ENCODE assay signal across 9 cellular contexts in the genomic region with DNA sequence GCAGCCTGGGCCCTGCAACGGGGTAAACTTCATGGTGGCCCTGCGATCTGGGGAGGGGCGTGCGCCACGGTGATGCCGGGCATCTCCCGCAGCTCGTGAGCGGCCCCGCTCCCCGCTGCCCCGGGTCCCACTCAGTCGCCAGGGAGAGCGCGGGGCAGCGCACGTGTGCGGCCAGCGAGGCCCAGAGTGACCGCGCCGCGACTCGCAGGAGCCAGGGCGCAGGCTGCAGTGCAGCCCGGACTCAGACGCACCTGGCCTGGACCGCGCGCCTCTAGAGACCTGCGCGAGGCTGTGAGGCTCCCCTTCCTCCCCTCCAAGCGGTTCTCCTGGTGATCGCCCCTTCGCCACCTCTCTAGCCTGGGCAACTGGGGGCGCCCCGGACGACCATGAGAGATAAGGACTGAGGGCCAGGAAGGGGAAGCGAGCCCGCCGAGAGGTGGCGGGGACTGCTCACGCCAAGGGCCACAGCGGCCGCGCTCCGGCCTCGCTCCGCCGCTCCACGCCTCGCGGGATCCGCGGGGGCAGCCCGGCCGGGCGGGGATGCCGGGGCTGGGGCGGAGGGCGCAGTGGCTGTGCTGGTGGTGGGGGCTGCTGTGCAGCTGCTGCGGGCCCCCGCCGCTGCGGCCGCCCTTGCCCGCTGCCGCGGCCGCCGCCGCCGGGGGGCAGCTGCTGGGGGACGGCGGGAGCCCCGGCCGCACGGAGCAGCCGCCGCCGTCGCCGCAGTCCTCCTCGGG. TPM values are rescaled to one million over a fixed set of nuclear protein-coding genes. Genes with fewer than 3 reads are reported as not detected.
DNase-seq lines count a peak whose midpoint lies in the region; ATAC-seq and TF ChIP-seq lines count a peak whose summit lies in the region.
"Had no signal": no experiment of that assay in that cellular context is flagged by ENCODE, and none has a peak within 500 bp of the region (broad histone marks: within the 10 kb centered on the region; RNA-seq: fewer than 3 reads in every experiment).

No MANE protein-coding gene starts in this region.

- no peaks in the 10 kb centered on the region for H4K20me1 ChIP-seq in osteoblast (ENCODE audit: insufficient read depth, low read length)

- ATAC-seq in HG02588 (IDR thresholded peaks at IDR 0.05; ENCODE audit: unreplicated experiment) = peak; percentile 18

- DNase-seq in NCI-H2081 (lab: John Stamatoyannopoulos, UW) (peak; percentile 21 to 23), NCI-H2081 treated with DMSO at 0.1 percent for 48 hours (lab: John Stamatoyannopoulos, UW) (no peak), SK-N-MC (ENCODE audit: low read depth, low spot score) (no peak), fibroblast of pulmonary artery (ENCODE audit: low read depth) (no peak), osteoblast (ENCODE audit: insufficient read length, low spot score, missing footprints) (peak; percentile 89), anterior cingulate cortex (lab: John Stamatoyannopoulos, UW) (no peak), NCI-H1436 (lab: John Stamatoyannopoulos, UW) (no peak)
- DNase-seq: DND-41 had no signal

- H3K4me1 ChIP-seq in osteoblast (ENCODE audit: insufficient read depth, low read length) = peaks cover 40% of the 10 kb centered on the region

- H3K4me3 ChIP-seq in SK-N-MC = peak overlapping the region; percentile 88
- H3K4me3 ChIP-seq in fibroblast of pulmonary artery (replicated peaks; ENCODE audit: low read depth, low read length) = peak overlapping the region; percentile 86
- H3K4me3 ChIP-seq in osteoblast (ENCODE audit: insufficient read depth, low read length) = peak overlapping the region; percentile 74

- H3K27ac ChIP-seq in SK-N-MC (no peak overlapping the region), osteoblast (ENCODE audit: low read depth, low read length) (no peak overlapping the region)

- H3K4me2 ChIP-seq in osteoblast (ENCODE audit: insufficient read depth, low read length) = peak overlapping the region; percentile 87

- H3K79me2 ChIP-seq in osteoblast (ENCODE audit: insufficient read depth, low read length) = no peaks in the 10 kb centered on the region

- H3K9me3 ChIP-seq in SK-N-MC (ENCODE audit: low read depth, low read length) (no peaks in the 10 kb centered on the region), osteoblast (ENCODE audit: low read depth, low read length) (no peaks in the 10 kb centered on the region)

- H3K36me3 ChIP-seq in SK-N-MC (ENCODE audit: insufficient read depth, low read length) = no peaks in the 10 kb centered on the region
- no peaks in the 10 kb centered on the region for H3K36me3 ChIP-seq in osteoblast (ENCODE audit: insufficient read depth, low read length)

- H3K27me3 ChIP-seq in osteoblast (ENCODE audit: insufficient read depth, low read length) = peaks cover 18% of the 10 kb centered on the region

- H3K9ac ChIP-seq in SK-N-MC (ENCODE audit: insufficient read length) = no peak overlapping the region

- H2AFZ ChIP-seq in osteoblast (ENCODE audit: low read length) = peak overlapping the region; percentile 64

- TF ChIP-seq CTCF in fibroblast of pulmonary artery (IDR thresholded peaks at IDR 0.05; ENCODE audit: low read length, missing control alignments) (no peak), osteoblast (IDR thresholded peaks at IDR 0.05; ENCODE audit: extremely low read depth, low read depth, low read length) (no peak)

RNA-seq across cellular contexts. Expression of a gene that starts 0.7 kb away (rescaled TPM):
- 0.59 and 0.72 TPM in 2 replicates for total RNA-seq in osteoblast

Comparison
In these comparisons a context has a peak if more than half of its experiments do, and no peak if none do; other contexts are left out.
1. DNase-seq: peak in NCI-H2081 (2 of 2) and osteoblast (single experiment); none in NCI-H2081 treated with DMSO at 0.1 percent for 48 hours (single experiment), SK-N-MC (single experiment), fibroblast of pulmonary artery (single experiment), anterior cingulate cortex (0 of 58) and NCI-H1436 (single experiment).
2. Peak in every context shown above with its lines, with median percentiles within 50 percentile points of each other: H3K4me3 ChIP-seq.